Comparison of ENCODE assay signal across 8 cellular contexts in genomic region chr7:665751-666453, GRCh38.
DNase-seq lines count a peak whose midpoint lies in the region; ATAC-seq, FAIRE-seq and TF ChIP-seq lines count a peak whose summit lies in the region.

No MANE protein-coding gene starts in this region.

- TF ChIP-seq CTCF in bronchial epithelial cell (IDR thresholded peaks at IDR 0.05; ENCODE audit: insufficient read depth, low read length, severe bottlenecking), result no peak
- TF ChIP-seq CTCF in pancreas (IDR thresholded peaks at IDR 0.05), result no peak

- no peak for TF ChIP-seq POLR2A in GM18505 (IDR thresholded peaks at IDR 0.05; ENCODE audit: borderline replicate concordance, extremely low read depth, insufficient read depth, insufficient read length)

- 86 to 87% methylated on average over 34 of the region's 34 CpGs for WGBS in pancreas, 2 donors

- no peaks in the 10 kb centered on the region for H3K4me1 ChIP-seq in pancreas

- no peaks in the 10 kb centered on the region for H3K9me3 ChIP-seq in pancreas

- H3K27me3 ChIP-seq in bronchial epithelial cell (ENCODE audit: control insufficient read depth, insufficient read depth, low read length) (no peaks in the 10 kb centered on the region), pancreas (no peaks in the 10 kb centered on the region)

- DNase-seq in ELF-1 (ENCODE audit: low read depth, low spot score), result peak; percentile 28
- DNase-seq in bronchial epithelial cell (ENCODE audit: low read depth), result no peak
- DNase-seq in iPS DF 19.7 (ENCODE audit: low read depth, low spot score), result peak; percentile 23
- DNase-seq in pancreas, result peak in 1 of 6 donors; percentile 47

- FAIRE-seq in bronchial epithelial cell (lab: Jason Lieb, UNC) (peak; percentile 58), pancreas (lab: Jason Lieb, UNC) (no peak)

- H3K4me3 ChIP-seq in bronchial epithelial cell (ENCODE audit: low read depth, low read length) (no peak overlapping the region), pancreas (no peak overlapping the region)

- H3K27ac ChIP-seq in pancreas, result peak overlapping the region in 1 of 4 donors; percentile 8

- H3K36me3 ChIP-seq in bronchial epithelial cell (ENCODE audit: control insufficient read depth, insufficient read depth, low read length) (no peaks in the 10 kb centered on the region), pancreas (no peaks in the 10 kb centered on the region)

- peak in 3 of 4 donors; percentile 44 to 69 (median 51) for ATAC-seq in pancreas
- no peak for ATAC-seq in GM19324 (IDR thresholded peaks at IDR 0.05; ENCODE audit: low FRiP score, unreplicated experiment)
- ATAC-seq in GM18909 (IDR thresholded peaks at IDR 0.05; ENCODE audit: poor library complexity, unreplicated experiment), result no peak
- ATAC-seq in GM18505 (IDR thresholded peaks at IDR 0.05; ENCODE audit: unreplicated experiment), result no peak
- no peak for ATAC-seq in GM21390 (IDR thresholded peaks at IDR 0.05; ENCODE audit: unreplicated experiment)

- intact Hi-C loops in pancreas (cut with DNase I), result no loop called here

Comparison
In these comparisons a context has a peak if more than half of its experiments do, and no peak if none do; other contexts are left out.
1. ATAC-seq: peak in pancreas (3 of 4); none in GM19324 (single experiment), GM18909 (single experiment), GM18505 (single experiment) and GM21390 (single experiment).